In the genomic region with DNA sequence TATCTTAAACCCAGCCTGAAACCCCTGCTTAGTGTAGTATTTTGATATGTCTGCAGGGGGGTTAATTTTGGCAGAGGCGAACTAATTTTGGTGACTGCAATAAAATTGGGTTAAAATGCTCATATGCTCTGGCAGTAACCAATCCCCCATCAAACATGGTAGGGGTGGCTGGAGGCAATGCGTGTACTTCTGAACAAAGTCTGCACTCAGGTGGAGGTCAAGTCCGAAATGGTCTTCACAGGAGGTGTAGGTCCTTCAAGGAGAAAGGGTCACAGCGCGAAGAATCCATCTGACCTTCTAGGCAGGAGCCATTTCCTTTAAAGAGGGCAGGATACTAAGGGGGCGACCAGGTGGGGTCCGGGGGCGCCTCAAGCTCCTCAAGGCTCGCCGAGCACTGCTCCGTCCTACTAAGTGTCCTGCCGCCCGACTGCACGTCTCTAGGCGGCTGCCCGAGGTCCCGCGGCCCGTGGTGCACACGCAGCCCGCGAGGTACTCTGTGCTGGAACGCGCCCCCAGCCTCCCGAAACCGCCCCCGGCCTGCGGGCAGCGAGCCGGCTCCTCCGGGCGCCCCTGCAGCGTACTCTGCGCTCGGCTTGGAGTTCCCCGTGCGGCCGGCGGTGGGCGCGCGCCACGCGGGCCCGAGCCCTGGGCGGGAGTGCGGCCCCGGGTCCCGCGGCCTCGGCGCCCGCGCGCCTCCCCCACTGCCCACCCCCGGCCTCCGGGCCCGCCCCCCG, we compare ENCODE assay signal across 1 cellular context.
TF ChIP-seq lines count a peak whose summit lies in the region.

No MANE protein-coding gene starts in this region.

TF ChIP-seq in HepG2, 621 proteins besides CTCF, POLR2A, EP300 and RAD21 (continued from another document and continues in another):
- TF ChIP-seq NR2F6 (IDR thresholded peaks at IDR 0.05) (no peak), NR2F6 (CRISPR knock-in tag; IDR thresholded peaks at IDR 0.05) (no peak), ZNF484 (CRISPR knock-in tag; IDR thresholded peaks at IDR 0.05; ENCODE audit: borderline replicate concordance, low read depth) (no peak), ZFY (CRISPR knock-in tag; IDR thresholded peaks at IDR 0.05) (peak; percentile 35; the same call in 1 of the 2 replicates), HNRNPLL (IDR thresholded peaks at IDR 0.05; ENCODE audit: low read depth, low read length, poor library complexity, severe bottlenecking) (peak; percentile 69), ZNF326 (CRISPR knock-in tag; IDR thresholded peaks at IDR 0.05; ENCODE audit: borderline replicate concordance) (no peak), KAT8 (CRISPR knock-in tag; IDR thresholded peaks at IDR 0.05) (no peak), ZNF605 (CRISPR knock-in tag; IDR thresholded peaks at IDR 0.05) (0 out of 2 replicates have a peak, but pooled peaks have one; percentile 19), GATAD1 (CRISPR knock-in tag; IDR thresholded peaks at IDR 0.05) (no peak), ZNF460 (CRISPR knock-in tag; IDR thresholded peaks at IDR 0.05; ENCODE audit: borderline replicate concordance) (no peak), ZNF546 (CRISPR knock-in tag; conservative IDR thresholded peaks at IDR 0.05) (no peak), DNMT3B (CRISPR knock-in tag; conservative IDR thresholded peaks at IDR 0.05) (no peak), PITX1 (CRISPR knock-in tag; IDR thresholded peaks at IDR 0.05) (0 out of 2 replicates have a peak, but pooled peaks have one; percentile 31), NONO (IDR thresholded peaks at IDR 0.05) (no peak), NONO (CRISPR knock-in tag; conservative IDR thresholded peaks at IDR 0.05) (peak; percentile 15; the same call in 1 of the 2 replicates), GABPB1 (CRISPR knock-in tag; IDR thresholded peaks at IDR 0.05) (no peak), FOXJ3 (CRISPR knock-in tag; IDR thresholded peaks at IDR 0.05; ENCODE audit: borderline replicate concordance) (no peak), ZNF883 (CRISPR knock-in tag; IDR thresholded peaks at IDR 0.05; ENCODE audit: not compliant biosample characterization) (no peak), RFXANK (CRISPR knock-in tag; IDR thresholded peaks at IDR 0.05) (no peak), ZFP36 (IDR thresholded peaks at IDR 0.05; ENCODE audit: borderline replicate concordance, low read depth, low read length, partially characterized antibody) (no peak), MAZ (IDR thresholded peaks at IDR 0.05; ENCODE audit: borderline replicate concordance, low read depth, low read length) (no peak), MAZ (CRISPR knock-in tag; IDR thresholded peaks at IDR 0.05; ENCODE audit: low read depth) (no peak), ZKSCAN1 (IDR thresholded peaks at IDR 0.05; ENCODE audit: low read length) (peak; percentile 66; the same call in 1 of the 2 replicates), ARHGAP35 (CRISPR knock-in tag; IDR thresholded peaks at IDR 0.05; ENCODE audit: borderline replicate concordance) (0 out of 2 replicates have a peak, but pooled peaks have one; percentile 1), BORCS8-MEF2B (CRISPR knock-in tag; IDR thresholded peaks at IDR 0.05) (no peak), HIVEP1 (CRISPR knock-in tag; IDR thresholded peaks at IDR 0.05) (no peak), ZNF101 (CRISPR knock-in tag; IDR thresholded peaks at IDR 0.05; ENCODE audit: borderline replicate concordance, low read depth) (no peak), ERF (CRISPR knock-in tag; IDR thresholded peaks at IDR 0.05) (no peak), MAFF (IDR thresholded peaks at IDR 0.05; ENCODE audit: low read depth, low read length) (no peak), ZNF331 (CRISPR knock-in tag; IDR thresholded peaks at IDR 0.05) (no peak), ZNF317 (CRISPR knock-in tag; IDR thresholded peaks at IDR 0.05) (no peak), NFKBIZ (CRISPR knock-in tag; IDR thresholded peaks at IDR 0.05) (no peak), ZNF879 (CRISPR knock-in tag; IDR thresholded peaks at IDR 0.05) (no peak), STAG1 (CRISPR knock-in tag; IDR thresholded peaks at IDR 0.05) (peak; percentile 44), CBFB (CRISPR knock-in tag; IDR thresholded peaks at IDR 0.05) (0 out of 2 replicates have a peak, but pooled peaks have one; percentile 18), ZNF788 (CRISPR knock-in tag; IDR thresholded peaks at IDR 0.05; ENCODE audit: borderline replicate concordance) (no peak), NFATC3 (CRISPR knock-in tag; IDR thresholded peaks at IDR 0.05) (no peak)
- TF ChIP-seq, protein P1, sequence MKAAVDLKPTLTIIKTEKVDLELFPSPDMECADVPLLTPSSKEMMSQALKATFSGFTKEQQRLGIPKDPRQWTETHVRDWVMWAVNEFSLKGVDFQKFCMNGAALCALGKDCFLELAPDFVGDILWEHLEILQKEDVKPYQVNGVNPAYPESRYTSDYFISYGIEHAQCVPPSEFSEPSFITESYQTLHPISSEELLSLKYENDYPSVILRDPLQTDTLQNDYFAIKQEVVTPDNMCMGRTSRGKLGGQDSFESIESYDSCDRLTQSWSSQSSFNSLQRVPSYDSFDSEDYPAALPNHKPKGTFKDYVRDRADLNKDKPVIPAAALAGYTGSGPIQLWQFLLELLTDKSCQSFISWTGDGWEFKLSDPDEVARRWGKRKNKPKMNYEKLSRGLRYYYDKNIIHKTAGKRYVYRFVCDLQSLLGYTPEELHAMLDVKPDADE (CRISPR knock-in tag; IDR thresholded peaks at IDR 0.05) = no peak
- TF ChIP-seq, protein P2, sequence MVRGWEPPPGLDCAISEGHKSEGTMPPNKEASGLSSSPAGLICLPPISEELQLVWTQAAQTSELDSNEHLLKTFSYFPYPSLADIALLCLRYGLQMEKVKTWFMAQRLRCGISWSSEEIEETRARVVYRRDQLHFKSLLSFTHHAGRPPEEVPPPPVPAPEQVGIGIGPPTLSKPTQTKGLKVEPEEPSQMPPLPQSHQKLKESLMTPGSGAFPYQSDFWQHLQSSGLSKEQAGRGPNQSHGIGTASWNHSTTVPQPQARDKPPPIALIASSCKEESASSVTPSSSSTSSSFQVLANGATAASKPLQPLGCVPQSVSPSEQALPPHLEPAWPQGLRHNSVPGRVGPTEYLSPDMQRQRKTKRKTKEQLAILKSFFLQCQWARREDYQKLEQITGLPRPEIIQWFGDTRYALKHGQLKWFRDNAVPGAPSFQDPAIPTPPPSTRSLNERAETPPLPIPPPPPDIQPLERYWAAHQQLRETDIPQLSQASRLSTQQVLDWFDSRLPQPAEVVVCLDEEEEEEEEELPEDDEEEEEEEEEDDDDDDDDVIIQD (CRISPR knock-in tag; IDR thresholded peaks at IDR 0.05; ENCODE audit: low read depth) = no peak
- TF ChIP-seq, protein P3, sequence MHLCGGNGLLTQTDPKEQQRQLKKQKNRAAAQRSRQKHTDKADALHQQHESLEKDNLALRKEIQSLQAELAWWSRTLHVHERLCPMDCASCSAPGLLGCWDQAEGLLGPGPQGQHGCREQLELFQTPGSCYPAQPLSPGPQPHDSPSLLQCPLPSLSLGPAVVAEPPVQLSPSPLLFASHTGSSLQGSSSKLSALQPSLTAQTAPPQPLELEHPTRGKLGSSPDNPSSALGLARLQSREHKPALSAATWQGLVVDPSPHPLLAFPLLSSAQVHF (CRISPR knock-in tag; IDR thresholded peaks at IDR 0.05) = no peak
- TF ChIP-seq, protein P4, sequence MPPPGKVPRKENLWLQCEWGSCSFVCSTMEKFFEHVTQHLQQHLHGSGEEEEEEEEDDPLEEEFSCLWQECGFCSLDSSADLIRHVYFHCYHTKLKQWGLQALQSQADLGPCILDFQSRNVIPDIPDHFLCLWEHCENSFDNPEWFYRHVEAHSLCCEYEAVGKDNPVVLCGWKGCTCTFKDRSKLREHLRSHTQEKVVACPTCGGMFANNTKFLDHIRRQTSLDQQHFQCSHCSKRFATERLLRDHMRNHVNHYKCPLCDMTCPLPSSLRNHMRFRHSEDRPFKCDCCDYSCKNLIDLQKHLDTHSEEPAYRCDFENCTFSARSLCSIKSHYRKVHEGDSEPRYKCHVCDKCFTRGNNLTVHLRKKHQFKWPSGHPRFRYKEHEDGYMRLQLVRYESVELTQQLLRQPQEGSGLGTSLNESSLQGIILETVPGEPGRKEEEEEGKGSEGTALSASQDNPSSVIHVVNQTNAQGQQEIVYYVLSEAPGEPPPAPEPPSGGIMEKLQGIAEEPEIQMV (CRISPR knock-in tag; IDR thresholded peaks at IDR 0.05; ENCODE audit: low read depth) = no peak
- TF ChIP-seq, protein P5, sequence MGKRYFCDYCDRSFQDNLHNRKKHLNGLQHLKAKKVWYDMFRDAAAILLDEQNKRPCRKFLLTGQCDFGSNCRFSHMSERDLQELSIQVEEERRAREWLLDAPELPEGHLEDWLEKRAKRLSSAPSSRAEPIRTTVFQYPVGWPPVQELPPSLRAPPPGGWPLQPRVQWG (CRISPR knock-in tag; IDR thresholded peaks at IDR 0.05; ENCODE audit: borderline replicate concordance, low read depth) = no peak
- TF ChIP-seq, protein P6, sequence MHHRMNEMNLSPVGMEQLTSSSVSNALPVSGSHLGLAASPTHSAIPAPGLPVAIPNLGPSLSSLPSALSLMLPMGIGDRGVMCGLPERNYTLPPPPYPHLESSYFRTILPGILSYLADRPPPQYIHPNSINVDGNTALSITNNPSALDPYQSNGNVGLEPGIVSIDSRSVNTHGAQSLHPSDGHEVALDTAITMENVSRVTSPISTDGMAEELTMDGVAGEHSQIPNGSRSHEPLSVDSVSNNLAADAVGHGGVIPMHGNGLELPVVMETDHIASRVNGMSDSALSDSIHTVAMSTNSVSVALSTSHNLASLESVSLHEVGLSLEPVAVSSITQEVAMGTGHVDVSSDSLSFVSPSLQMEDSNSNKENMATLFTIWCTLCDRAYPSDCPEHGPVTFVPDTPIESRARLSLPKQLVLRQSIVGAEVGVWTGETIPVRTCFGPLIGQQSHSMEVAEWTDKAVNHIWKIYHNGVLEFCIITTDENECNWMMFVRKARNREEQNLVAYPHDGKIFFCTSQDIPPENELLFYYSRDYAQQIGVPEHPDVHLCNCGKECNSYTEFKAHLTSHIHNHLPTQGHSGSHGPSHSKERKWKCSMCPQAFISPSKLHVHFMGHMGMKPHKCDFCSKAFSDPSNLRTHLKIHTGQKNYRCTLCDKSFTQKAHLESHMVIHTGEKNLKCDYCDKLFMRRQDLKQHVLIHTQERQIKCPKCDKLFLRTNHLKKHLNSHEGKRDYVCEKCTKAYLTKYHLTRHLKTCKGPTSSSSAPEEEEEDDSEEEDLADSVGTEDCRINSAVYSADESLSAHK (CRISPR knock-in tag; IDR thresholded peaks at IDR 0.05; ENCODE audit: borderline replicate concordance) = no peak
- TF ChIP-seq, protein P7, sequence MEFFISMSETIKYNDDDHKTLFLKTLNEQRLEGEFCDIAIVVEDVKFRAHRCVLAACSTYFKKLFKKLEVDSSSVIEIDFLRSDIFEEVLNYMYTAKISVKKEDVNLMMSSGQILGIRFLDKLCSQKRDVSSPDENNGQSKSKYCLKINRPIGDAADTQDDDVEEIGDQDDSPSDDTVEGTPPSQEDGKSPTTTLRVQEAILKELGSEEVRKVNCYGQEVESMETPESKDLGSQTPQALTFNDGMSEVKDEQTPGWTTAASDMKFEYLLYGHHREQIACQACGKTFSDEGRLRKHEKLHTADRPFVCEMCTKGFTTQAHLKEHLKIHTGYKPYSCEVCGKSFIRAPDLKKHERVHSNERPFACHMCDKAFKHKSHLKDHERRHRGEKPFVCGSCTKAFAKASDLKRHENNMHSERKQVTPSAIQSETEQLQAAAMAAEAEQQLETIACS (CRISPR knock-in tag; IDR thresholded peaks at IDR 0.05) = peak; percentile 61; the same call in 1 of the 2 replicates
- TF ChIP-seq, protein P8, sequence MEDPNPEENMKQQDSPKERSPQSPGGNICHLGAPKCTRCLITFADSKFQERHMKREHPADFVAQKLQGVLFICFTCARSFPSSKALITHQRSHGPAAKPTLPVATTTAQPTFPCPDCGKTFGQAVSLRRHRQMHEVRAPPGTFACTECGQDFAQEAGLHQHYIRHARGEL (CRISPR knock-in tag; IDR thresholded peaks at IDR 0.05) = no peak
- TF ChIP-seq, protein P9, sequence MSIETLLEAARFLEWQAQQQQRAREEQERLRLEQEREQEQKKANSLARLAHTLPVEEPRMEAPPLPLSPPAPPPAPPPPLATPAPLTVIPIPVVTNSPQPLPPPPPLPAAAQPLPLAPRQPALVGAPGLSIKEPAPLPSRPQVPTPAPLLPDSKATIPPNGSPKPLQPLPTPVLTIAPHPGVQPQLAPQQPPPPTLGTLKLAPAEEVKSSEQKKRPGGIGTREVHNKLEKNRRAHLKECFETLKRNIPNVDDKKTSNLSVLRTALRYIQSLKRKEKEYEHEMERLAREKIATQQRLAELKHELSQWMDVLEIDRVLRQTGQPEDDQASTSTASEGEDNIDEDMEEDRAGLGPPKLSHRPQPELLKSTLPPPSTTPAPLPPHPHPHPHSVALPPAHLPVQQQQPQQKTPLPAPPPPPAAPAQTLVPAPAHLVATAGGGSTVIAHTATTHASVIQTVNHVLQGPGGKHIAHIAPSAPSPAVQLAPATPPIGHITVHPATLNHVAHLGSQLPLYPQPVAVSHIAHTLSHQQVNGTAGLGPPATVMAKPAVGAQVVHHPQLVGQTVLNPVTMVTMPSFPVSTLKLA (IDR thresholded peaks at IDR 0.05) = no peak
- TF ChIP-seq, protein P10, sequence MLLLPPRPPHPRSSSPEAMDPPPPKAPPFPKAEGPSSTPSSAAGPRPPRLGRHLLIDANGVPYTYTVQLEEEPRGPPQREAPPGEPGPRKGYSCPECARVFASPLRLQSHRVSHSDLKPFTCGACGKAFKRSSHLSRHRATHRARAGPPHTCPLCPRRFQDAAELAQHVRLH (CRISPR knock-in tag; IDR thresholded peaks at IDR 0.05; ENCODE audit: borderline replicate concordance, low read depth) = no peak
- TF ChIP-seq, protein P11, sequence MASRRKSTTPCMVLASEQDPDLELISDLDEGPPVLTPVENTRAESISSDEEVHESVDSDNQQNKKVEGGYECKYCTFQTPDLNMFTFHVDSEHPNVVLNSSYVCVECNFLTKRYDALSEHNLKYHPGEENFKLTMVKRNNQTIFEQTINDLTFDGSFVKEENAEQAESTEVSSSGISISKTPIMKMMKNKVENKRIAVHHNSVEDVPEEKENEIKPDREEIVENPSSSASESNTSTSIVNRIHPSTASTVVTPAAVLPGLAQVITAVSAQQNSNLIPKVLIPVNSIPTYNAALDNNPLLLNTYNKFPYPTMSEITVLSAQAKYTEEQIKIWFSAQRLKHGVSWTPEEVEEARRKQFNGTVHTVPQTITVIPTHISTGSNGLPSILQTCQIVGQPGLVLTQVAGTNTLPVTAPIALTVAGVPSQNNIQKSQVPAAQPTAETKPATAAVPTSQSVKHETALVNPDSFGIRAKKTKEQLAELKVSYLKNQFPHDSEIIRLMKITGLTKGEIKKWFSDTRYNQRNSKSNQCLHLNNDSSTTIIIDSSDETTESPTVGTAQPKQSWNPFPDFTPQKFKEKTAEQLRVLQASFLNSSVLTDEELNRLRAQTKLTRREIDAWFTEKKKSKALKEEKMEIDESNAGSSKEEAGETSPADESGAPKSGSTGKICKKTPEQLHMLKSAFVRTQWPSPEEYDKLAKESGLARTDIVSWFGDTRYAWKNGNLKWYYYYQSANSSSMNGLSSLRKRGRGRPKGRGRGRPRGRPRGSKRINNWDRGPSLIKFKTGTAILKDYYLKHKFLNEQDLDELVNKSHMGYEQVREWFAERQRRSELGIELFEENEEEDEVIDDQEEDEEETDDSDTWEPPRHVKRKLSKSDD (CRISPR knock-in tag; IDR thresholded peaks at IDR 0.05; ENCODE audit: low read depth) = no peak
- TF ChIP-seq, protein P12, sequence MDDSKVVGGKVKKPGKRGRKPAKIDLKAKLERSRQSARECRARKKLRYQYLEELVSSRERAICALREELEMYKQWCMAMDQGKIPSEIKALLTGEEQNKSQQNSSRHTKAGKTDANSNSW (CRISPR knock-in tag; IDR thresholded peaks at IDR 0.05; ENCODE audit: borderline replicate concordance) = no peak
- TF ChIP-seq, protein P13, sequence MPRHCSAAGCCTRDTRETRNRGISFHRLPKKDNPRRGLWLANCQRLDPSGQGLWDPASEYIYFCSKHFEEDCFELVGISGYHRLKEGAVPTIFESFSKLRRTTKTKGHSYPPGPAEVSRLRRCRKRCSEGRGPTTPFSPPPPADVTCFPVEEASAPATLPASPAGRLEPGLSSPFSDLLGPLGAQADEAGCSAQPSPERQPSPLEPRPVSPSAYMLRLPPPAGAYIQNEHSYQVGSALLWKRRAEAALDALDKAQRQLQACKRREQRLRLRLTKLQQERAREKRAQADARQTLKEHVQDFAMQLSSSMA (CRISPR knock-in tag; IDR thresholded peaks at IDR 0.05) = no peak
